ENCODE assay signal across 4 cellular contexts in the genomic region with DNA sequence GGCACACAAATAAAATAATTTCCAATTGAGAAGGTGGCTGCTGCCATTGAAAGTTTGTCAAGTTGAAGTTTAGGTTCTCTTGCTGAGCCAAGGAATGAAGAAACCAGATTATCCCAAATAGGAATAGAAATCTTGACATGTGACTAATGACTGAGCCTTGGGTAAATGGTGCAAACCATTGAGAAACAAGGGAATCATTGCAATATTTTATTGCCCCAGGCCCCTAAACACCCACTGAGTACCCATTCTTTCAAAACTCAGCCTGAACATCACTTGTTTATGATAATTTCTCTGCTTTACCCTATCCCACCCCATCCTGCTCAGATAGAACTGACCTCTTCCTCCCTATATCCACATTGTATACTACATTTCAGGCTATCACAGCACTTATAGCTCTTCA. TPM values are rescaled to one million over a fixed set of nuclear protein-coding genes. Genes with fewer than 3 reads are reported as not detected.
"Had no signal": no experiment of that assay in that cellular context is flagged by ENCODE, and none has a peak within 500 bp of the region (broad histone marks: within the 10 kb centered on the region; RNA-seq: fewer than 3 reads in every experiment).

No MANE protein-coding gene starts in this region.

- ATAC-seq: GM12878 had no signal

- H3K4me3 ChIP-seq: GM12878 had no signal

- DNase-seq: GDM1, GF-D8 had no signal

RNA-seq across cellular contexts. Expression of gene VTCN1, which starts 46.6 kb away (rescaled TPM):
- total RNA-seq: G401, GM12878 had no signal
- polyA plus RNA-seq: GM12878 had no signal
